8 cellular contexts compared by ENCODE assay signal in the genomic region with DNA sequence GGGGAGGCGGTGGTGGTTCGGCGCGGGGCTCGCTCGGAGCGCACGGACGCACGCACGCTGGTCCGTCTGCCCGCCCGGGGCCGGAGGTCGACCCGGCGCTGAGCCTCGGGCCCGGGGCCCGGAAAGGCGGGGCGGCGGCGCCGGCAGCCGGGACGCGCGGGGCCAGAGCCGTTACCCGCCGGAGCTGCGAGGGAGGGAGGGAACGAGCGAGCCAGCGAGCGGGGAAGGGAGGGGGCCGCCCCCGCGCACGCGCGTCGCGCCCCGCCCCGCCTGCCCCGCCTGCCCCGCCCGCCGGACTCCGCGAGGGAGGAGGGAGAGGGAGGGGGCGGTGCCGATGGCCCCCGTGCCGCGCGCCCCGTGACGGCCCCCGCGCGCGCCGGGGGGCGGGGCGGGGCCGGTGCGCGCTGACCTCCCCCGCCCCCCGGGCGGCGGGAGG. TPM values are rescaled to one million over a fixed set of nuclear protein-coding genes. Genes with fewer than 3 reads are reported as not detected.
DNase-seq lines count a peak whose midpoint lies in the region; ATAC-seq and TF ChIP-seq lines count a peak whose summit lies in the region.

No MANE protein-coding gene starts in this region.

- peak overlapping the region; percentile 59 for H3K4me3 ChIP-seq in rectal smooth muscle tissue (ENCODE audit: low read length)

- no peak overlapping the region for H3K4me3 Mint-ChIP-seq in activated naive CD8-positive, alpha-beta T cell treated with anti-CD3 and anti-CD28 coated beads, Interleukin-2, amount 10 ng/mL, durations not matched to agents 7 days and 5 days
- H3K4me3 Mint-ChIP-seq in chondrocyte (ENCODE audit: unreplicated experiment) = no peak overlapping the region

- H3K9me3 Mint-ChIP-seq in activated naive CD8-positive, alpha-beta T cell treated with anti-CD3 and anti-CD28 coated beads, Interleukin-2, amount 10 ng/mL, durations not matched to agents 7 days and 5 days = no peaks in the 10 kb centered on the region
- H3K9me3 Mint-ChIP-seq in chondrocyte (ENCODE audit: low read depth) = no peaks in the 10 kb centered on the region

- DNase-seq in DMS79 treated with DMSO at 0.1 percent for 48 hours (lab: John Stamatoyannopoulos, UW) (peak; percentile 68), GM20000 (ENCODE audit: low spot score) (peak; percentile 98), HUDEP-2 (lab: John Stamatoyannopoulos, UW; ENCODE audit: unreplicated experiment in 76 of 76) (peak in 72 of 76 experiments; percentile 19 to 97 (median 82)), RKO (ENCODE audit: low spot score) (peak; percentile 86), left cardiac atrium (peak; percentile 86), chondrocyte (ENCODE audit: low spot score) (no peak)
- DNase-seq in activated naive CD8-positive, alpha-beta T cell treated with anti-CD3 and anti-CD28 coated beads, Interleukin-2, amount 10 ng/mL, durations not matched to agents 7 days and 5 days = peak; percentile 92

- POLR2A ChIA-PET in activated naive CD8-positive, alpha-beta T cell treated with anti-CD3 and anti-CD28 coated beads, Interleukin-2, amount 10 ng/mL, durations not matched to agents 7 days and 5 days (lab: Charles Lee) = interaction anchor here (1.1 to 1.5 kb wide), 7 partner anchors 11 to 85 kb away, joined by 3 to 12 read pairs (median 5); a partner anchor contains a TSS

- H3K4me1 ChIP-seq in rectal smooth muscle tissue (ENCODE audit: control insufficient read depth, insufficient read depth, low read length) = peaks cover 42% of the 10 kb centered on the region

- peak overlapping the region; percentile 72 for H3K27ac ChIP-seq in rectal smooth muscle tissue (ENCODE audit: low read depth, low read length)

- no peak overlapping the region for H3K9ac ChIP-seq in rectal smooth muscle tissue (ENCODE audit: low read length)

- peaks cover 5% of the 10 kb centered on the region for H3K36me3 Mint-ChIP-seq in activated naive CD8-positive, alpha-beta T cell treated with anti-CD3 and anti-CD28 coated beads, Interleukin-2, amount 10 ng/mL, durations not matched to agents 7 days and 5 days
- H3K36me3 Mint-ChIP-seq in chondrocyte (ENCODE audit: low read depth) = peaks cover 6% of the 10 kb centered on the region

- no peaks in the 10 kb centered on the region for H3K27me3 ChIP-seq in rectal smooth muscle tissue (ENCODE audit: control insufficient read depth, insufficient read depth, low read length)

- peak; percentile 31 for ATAC-seq in activated naive CD8-positive, alpha-beta T cell treated with anti-CD3 and anti-CD28 coated beads, Interleukin-2, amount 10 ng/mL, durations not matched to agents 7 days and 5 days (ENCODE audit: low read depth)
- peak; percentile 7 to 51 for ATAC-seq in left cardiac atrium

- TF ChIP-seq CTCF in GM20000 (IDR thresholded peaks at IDR 0.05; ENCODE audit: extremely low read depth, missing control alignments) (no peak), chondrocyte (IDR thresholded peaks at IDR 0.05) (no peak)

- intact Hi-C loops in left cardiac atrium (cut with DNase I) = no loop called here

- no peaks in the 10 kb centered on the region for H3K27me3 Mint-ChIP-seq in activated naive CD8-positive, alpha-beta T cell treated with anti-CD3 and anti-CD28 coated beads, Interleukin-2, amount 10 ng/mL, durations not matched to agents 7 days and 5 days
- no peaks in the 10 kb centered on the region for H3K27me3 Mint-ChIP-seq in chondrocyte (ENCODE audit: low read depth)

- no peak overlapping the region for H3K27ac Mint-ChIP-seq in activated naive CD8-positive, alpha-beta T cell treated with anti-CD3 and anti-CD28 coated beads, Interleukin-2, amount 10 ng/mL, durations not matched to agents 7 days and 5 days
- H3K27ac Mint-ChIP-seq in chondrocyte (ENCODE audit: unreplicated experiment) = no peak overlapping the region

- H3K36me3 ChIP-seq in rectal smooth muscle tissue (ENCODE audit: control insufficient read depth, insufficient read depth, low read length) = peaks cover 14% of the 10 kb centered on the region

- peaks cover 35% of the 10 kb centered on the region for H3K4me1 Mint-ChIP-seq in activated naive CD8-positive, alpha-beta T cell treated with anti-CD3 and anti-CD28 coated beads, Interleukin-2, amount 10 ng/mL, durations not matched to agents 7 days and 5 days
- peaks cover 26% of the 10 kb centered on the region for H3K4me1 Mint-ChIP-seq in chondrocyte (ENCODE audit: low read depth)

RNA-seq across cellular contexts. Expression of a gene that starts 15.0 kb away (rescaled TPM):
- total RNA-seq in activated naive CD8-positive, alpha-beta T cell treated with anti-CD3 and anti-CD28 coated beads, Interleukin-2, amount 10 ng/mL, durations not matched to agents 7 days and 5 days = 10 to 100 TPM; 84.4 to 92.2 TPM
- 10 to 100 TPM; 34.7 to 42.1 TPM for total RNA-seq in left cardiac atrium
- 83.6 to 101 TPM (median 86.3 TPM) in 3 replicates for total RNA-seq in chondrocyte

RNA-seq across cellular contexts. Expression of a gene that starts 17.8 kb away (rescaled TPM):
- total RNA-seq in activated naive CD8-positive, alpha-beta T cell treated with anti-CD3 and anti-CD28 coated beads, Interleukin-2, amount 10 ng/mL, durations not matched to agents 7 days and 5 days = under 1 TPM in 1 of 2 experiments, not detected in 1; 0.57 TPM
- total RNA-seq in left cardiac atrium (under 1 TPM; 0.12 to 0.16 TPM), chondrocyte (0.24 to 1.7 TPM (median 0.82 TPM) in 3 replicates)

RNA-seq across cellular contexts. Expression of a gene that starts 18.3 kb away (rescaled TPM):
- 10 to 100 TPM; 36.2 to 41.1 TPM for total RNA-seq in activated naive CD8-positive, alpha-beta T cell treated with anti-CD3 and anti-CD28 coated beads, Interleukin-2, amount 10 ng/mL, durations not matched to agents 7 days and 5 days
- total RNA-seq in left cardiac atrium (1 to 10 TPM; 4.1 to 6.2 TPM), chondrocyte (15.2 to 32.9 TPM (median 31.1 TPM) in 3 replicates)

RNA-seq across cellular contexts. Expression of a gene that starts 29.0 kb away (rescaled TPM):
- total RNA-seq in activated naive CD8-positive, alpha-beta T cell treated with anti-CD3 and anti-CD28 coated beads, Interleukin-2, amount 10 ng/mL, durations not matched to agents 7 days and 5 days = under 1 TPM; 0.54 to 0.94 TPM
- 1 to 10 TPM in 1 of 2 donors, under 1 TPM in 1; 0.50 to 1.4 TPM for total RNA-seq in left cardiac atrium
- 0.32 to 0.36 TPM in 2 of 3 replicates, not detected in the other for total RNA-seq in chondrocyte

RNA-seq across cellular contexts. Expression of a gene that starts 29.2 kb away (rescaled TPM):
- 10 to 100 TPM; 51.1 to 57.5 TPM for total RNA-seq in activated naive CD8-positive, alpha-beta T cell treated with anti-CD3 and anti-CD28 coated beads, Interleukin-2, amount 10 ng/mL, durations not matched to agents 7 days and 5 days
- 10 to 100 TPM; 37.9 to 50.6 TPM for total RNA-seq in left cardiac atrium
- 64.5 to 74.6 TPM (median 71.7 TPM) in 3 replicates for total RNA-seq in chondrocyte
